ENCODE assay signal across 9 cellular contexts in genomic region chr9:75866273-75866871, GRCh38. TPM values are rescaled to one million over a fixed set of nuclear protein-coding genes. Genes with fewer than 3 reads are reported as not detected.
DNase-seq lines count a peak whose midpoint lies in the region; ATAC-seq, FAIRE-seq and TF ChIP-seq lines count a peak whose summit lies in the region.
"Had no signal": no experiment of that assay in that cellular context is flagged by ENCODE, and none has a peak within 500 bp of the region (broad histone marks: within the 10 kb centered on the region; RNA-seq: fewer than 3 reads in every experiment).

No MANE protein-coding gene starts in this region.

- TF ChIP-seq POLR2A in heart left ventricle (IDR thresholded peaks at IDR 0.05) (no peak), breast epithelium (IDR thresholded peaks at IDR 0.05) (no peak)

- no peaks in the 10 kb centered on the region for H3K27me3 ChIP-seq in heart left ventricle
- H3K27me3 ChIP-seq in right cardiac atrium (ENCODE audit: control insufficient read depth, insufficient read depth) = no peaks in the 10 kb centered on the region
- H3K27me3 ChIP-seq in breast epithelium = no peaks in the 10 kb centered on the region

- FAIRE-seq in RCC 7860 (lab: Jason Lieb, UNC) = peak; percentile 82

- no peaks in the 10 kb centered on the region for H3K9me3 ChIP-seq in heart left ventricle
- H3K9me3 ChIP-seq in right cardiac atrium (ENCODE audit: control insufficient read depth, low read length) = no peaks in the 10 kb centered on the region
- no peaks in the 10 kb centered on the region for H3K9me3 ChIP-seq in breast epithelium

- DNase-seq in heart left ventricle = peak in 2 of 5 donors; percentile 23 to 44
- DNase-seq in right cardiac atrium = no peak
- peak; percentile 37 for DNase-seq in RCC 7860 (ENCODE audit: low spot score)
- peak in 1 of 2 donors; percentile 29 for DNase-seq in breast epithelium (ENCODE audit: low spot score in 2 of 2)
- DNase-seq in left kidney (ENCODE audit: low read depth, low spot score) = peak; percentile 76
- peak; percentile 30 for DNase-seq in stromal cell of bone marrow (ENCODE audit: low read depth)
- DNase-seq in OCI-M2 (lab: John Stamatoyannopoulos, UW; ENCODE audit: unreplicated experiment) = no peak

- H3K27ac ChIP-seq in heart left ventricle (no peak overlapping the region), right cardiac atrium (ENCODE audit: low read length) (no peak overlapping the region), breast epithelium (no peak overlapping the region)
- H3K27ac ChIP-seq: epithelial cell of prostate had no signal

- ATAC-seq in heart left ventricle (peak in 1 of 4 donors; percentile 36), right cardiac atrium (no peak), HG03139 (IDR thresholded peaks at IDR 0.05; ENCODE audit: unreplicated experiment) (peak; percentile 58)

- H3K4me1 ChIP-seq in heart left ventricle (peaks cover 0 to 8% (median 0%) of the 10 kb centered on the region in 12 donors), right cardiac atrium (ENCODE audit: control insufficient read depth, insufficient read depth, low read length) (no peaks in the 10 kb centered on the region), breast epithelium (no peaks in the 10 kb centered on the region)

- H3K4me3 ChIP-seq in heart left ventricle (no peak overlapping the region), right cardiac atrium (ENCODE audit: low read length) (no peak overlapping the region), breast epithelium (no peak overlapping the region)

- no peaks in the 10 kb centered on the region for H3K36me3 ChIP-seq in heart left ventricle
- no peaks in the 10 kb centered on the region for H3K36me3 ChIP-seq in breast epithelium

- intact Hi-C loops in heart left ventricle (cut with DNase I) (loop anchor here (2.0 to 10.0 kb wide), 16 partner anchors 58 to 672 kb away; no protein-coding TSS in a partner anchor), right cardiac atrium (cut with DNase I) (loop anchor here in 2 of 4 donors (5.0 to 10.0 kb wide), 3 partner anchors 532 to 604 kb away; no protein-coding TSS in a partner anchor), breast epithelium (cut with DNase I; ENCODE audit: low total_unique reads) (no loop called here)

- TF ChIP-seq CTCF in heart left ventricle (IDR thresholded peaks at IDR 0.05) (peak; percentile 65 to 87 (median 82)), breast epithelium (IDR thresholded peaks at IDR 0.05) (peak; percentile 57 to 75 (median 64))

- WGBS in heart left ventricle, 4 donors = 35 to 41% (median 39%) methylated on average over 2 of the region's 2 CpGs
- 41% methylated on average over 2 of the region's 2 CpGs for WGBS in right cardiac atrium

RNA-seq across cellular contexts. Expression of gene PCSK5, which starts 24.1 kb away (rescaled TPM):
- total RNA-seq in heart left ventricle = 10 to 100 TPM in 1 of 9 donors, 1 to 10 TPM in 8; 3.9 to 13.6 (median 6.0) TPM
- 1 to 10 TPM; 1.3 to 1.9 TPM for polyA plus RNA-seq in heart left ventricle
- 1 to 10 TPM; 4.9 to 7.6 (median 5.8) TPM for total RNA-seq in right cardiac atrium
- polyA plus RNA-seq in right cardiac atrium = 2.6 TPM
- 10 to 100 TPM; 12.7 to 21.0 (median 19.0) TPM for total RNA-seq in breast epithelium

Comparison
In these comparisons a context has a peak if more than half of its experiments do, and no peak if none do; other contexts are left out.
1. DNase-seq: peak in RCC 7860 (single experiment), left kidney (single experiment) and stromal cell of bone marrow (single experiment); none in right cardiac atrium (0 of 3) and OCI-M2 (single experiment).